In the genomic region with DNA sequence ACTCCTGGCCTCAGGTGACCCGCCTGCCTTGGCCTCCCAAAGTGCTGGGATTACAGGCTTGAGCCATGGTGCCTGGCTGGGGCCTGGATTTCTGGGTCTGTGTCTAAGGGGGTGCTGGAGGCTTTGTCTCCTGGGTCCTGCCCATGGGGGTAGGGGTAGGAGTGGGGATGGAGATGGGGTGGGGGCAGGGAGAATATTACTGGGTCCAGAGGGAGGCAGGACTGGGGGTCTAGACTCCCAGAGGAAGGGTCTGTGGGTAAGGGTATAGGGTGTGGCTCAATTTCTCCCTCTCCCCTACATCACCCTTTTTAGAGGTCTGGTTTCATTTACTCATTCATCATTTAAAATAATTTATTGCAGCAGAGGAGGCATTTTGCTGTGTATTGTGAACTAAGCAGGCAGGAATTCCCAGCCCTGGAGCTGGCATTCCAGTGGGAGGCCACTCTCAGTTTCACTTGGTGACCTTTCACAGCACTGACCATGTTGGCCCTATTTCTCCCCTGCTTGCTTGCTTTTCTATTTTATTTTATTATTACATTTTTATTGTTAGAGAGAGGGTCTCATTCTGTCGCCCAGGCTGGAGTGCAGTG, we compare ENCODE assay signal across 8 cellular contexts. TPM values are rescaled to one million over a fixed set of nuclear protein-coding genes. Genes with fewer than 3 reads are reported as not detected.
DNase-seq lines count a peak whose midpoint lies in the region; ATAC-seq and TF ChIP-seq lines count a peak whose summit lies in the region.

No MANE protein-coding gene starts in this region.

- no peaks in the 10 kb centered on the region for H3K27me3 Mint-ChIP-seq in memory B cell

- peak overlapping the region; percentile 98 for H3K4me3 Mint-ChIP-seq in memory B cell

- peaks cover 35% of the 10 kb centered on the region for H3K4me1 Mint-ChIP-seq in memory B cell

- in situ Hi-C loops in astrocyte of the cerebellum (cut with HindIII; ENCODE audit: low sequenced_read_pairs), result loop anchor here (5.0 kb wide), 1 partner anchor 49 kb away; the partner anchor contains the start of gene NPHS1
- in situ Hi-C loops in G401 (cut with HindIII; ENCODE audit: low sequenced_read_pairs), result loop anchor here (5.0 kb wide), 1 partner anchor 49 kb away; the partner anchor contains the start of gene NPHS1

- H3K36me3 Mint-ChIP-seq in memory B cell, result peaks cover 14% of the 10 kb centered on the region

- peak overlapping the region; percentile 98 for H3K27ac Mint-ChIP-seq in memory B cell

- DNase-seq in AG08395 (ENCODE audit: low spot score), result peak; percentile 77
- DNase-seq in HS-27A (ENCODE audit: low read depth), result peak; percentile 64
- no peak for DNase-seq in astrocyte of the cerebellum (ENCODE audit: low read depth)
- DNase-seq in memory B cell (ENCODE audit: low spot score in 2 of 2), result no peak
- no peak for DNase-seq in AML-193 (lab: John Stamatoyannopoulos, UW)
- no peak for DNase-seq in G401 (ENCODE audit: low spot score)
- no peak for DNase-seq in OCI-M1 (lab: John Stamatoyannopoulos, UW)

- H3K9me3 Mint-ChIP-seq in memory B cell, result no peaks in the 10 kb centered on the region

- no peak for ATAC-seq in memory B cell (ENCODE audit: low read depth)
- no peak for ATAC-seq in GM18873 (IDR thresholded peaks at IDR 0.05; ENCODE audit: low FRiP score, unreplicated experiment)

- peak overlapping the region; percentile 72 for H3K4me3 ChIP-seq in astrocyte of the cerebellum (ENCODE audit: low read depth, low read length)

- no peak for TF ChIP-seq CTCF in astrocyte of the cerebellum (IDR thresholded peaks at IDR 0.05; ENCODE audit: low read depth, low read length, missing control alignments)

RNA-seq across cellular contexts. Expression of gene NFKBID, which starts 0.8 kb away (rescaled TPM):
- total RNA-seq in G401 (2014; rRNA removed; shearing (Covaris generic)), result 4.1 and 8.4 TPM in 2 replicates

RNA-seq across cellular contexts. Expression of gene HCST, which starts 1.2 kb away (rescaled TPM):
- total RNA-seq in G401 (2014; rRNA removed; shearing (Covaris generic)), result not detected in 2 replicates

RNA-seq across cellular contexts. Expression of gene TYROBP, which starts 6.9 kb away (rescaled TPM):
- total RNA-seq in G401 (2014; rRNA removed; shearing (Covaris generic)), result 7.3 TPM in 1 of 2 replicates, not detected in the other

RNA-seq across cellular contexts. Expression of gene APLP1, which starts 32.8 kb away (rescaled TPM):
- 121 and 133 TPM in 2 replicates for total RNA-seq in G401 (2014; rRNA removed; shearing (Covaris generic))

RNA-seq across cellular contexts. Expression of gene LRFN3, which starts 35.0 kb away (rescaled TPM):
- total RNA-seq in G401 (2014; rRNA removed; shearing (Covaris generic)), result 6.2 and 15.8 TPM in 2 replicates

Comparison
In these comparisons a context has a peak if more than half of its experiments do, and no peak if none do; other contexts are left out.
1. DNase-seq: peak in AG08395 (single experiment) and HS-27A (single experiment); none in astrocyte of the cerebellum (single experiment), memory B cell (0 of 2), AML-193 (0 of 2), G401 (single experiment) and OCI-M1 (single experiment).